7 cellular contexts compared by ENCODE assay signal in genomic region chr9:120714846-120715231, GRCh38. TPM values are rescaled to one million over a fixed set of nuclear protein-coding genes. Genes with fewer than 3 reads are reported as not detected.
DNase-seq lines count a peak whose midpoint lies in the region; ATAC-seq lines count a peak whose summit lies in the region.

No MANE protein-coding gene starts in this region.

- H3K27ac ChIP-seq in muscle layer of duodenum (ENCODE audit: low read length): peak overlapping the region; percentile 60

- no peaks in the 10 kb centered on the region for H3K36me3 ChIP-seq in muscle layer of duodenum (ENCODE audit: control insufficient read depth in 1 of 2, insufficient read depth in 2 of 2, low read length in 2 of 2)

- DNase-seq in cerebellum (ENCODE audit: low spot score) (peak; percentile 17), SKM-1 (lab: John Stamatoyannopoulos, UW; ENCODE audit: unreplicated experiment) (no peak), SHP77 treated with DMSO at 0.1 percent for 48 hours (lab: John Stamatoyannopoulos, UW) (no peak)

- no peaks in the 10 kb centered on the region for H3K27me3 ChIP-seq in muscle layer of duodenum (ENCODE audit: low read depth, low read length)

- ATAC-seq in GM19328 (IDR thresholded peaks at IDR 0.05; ENCODE audit: unreplicated experiment): peak; percentile 35
- ATAC-seq in HG03457 (IDR thresholded peaks at IDR 0.05; ENCODE audit: unreplicated experiment): peak; percentile 15
- no peak for ATAC-seq in HG03095 (IDR thresholded peaks at IDR 0.05; ENCODE audit: unreplicated experiment)

- peaks cover 9 to 29% of the 10 kb centered on the region in 2 donors for H3K4me1 ChIP-seq in muscle layer of duodenum (ENCODE audit: control insufficient read depth in 1 of 2, insufficient read depth in 2 of 2, low read length in 2 of 2)

- no peaks in the 10 kb centered on the region for H3K9me3 ChIP-seq in muscle layer of duodenum (ENCODE audit: control insufficient read depth in 1 of 2, low read length in 2 of 2)

- peak overlapping the region; percentile 72 to 96 for H3K4me3 ChIP-seq in muscle layer of duodenum (ENCODE audit: low read depth in 1 of 2, low read length in 2 of 2)

RNA-seq across cellular contexts. Expression of gene MEGF9, which starts 0.6 kb away (rescaled TPM):
- total RNA-seq in cerebellum: 46.2 TPM
